Comparison of ENCODE assay signal across 9 cellular contexts in the genomic region with DNA sequence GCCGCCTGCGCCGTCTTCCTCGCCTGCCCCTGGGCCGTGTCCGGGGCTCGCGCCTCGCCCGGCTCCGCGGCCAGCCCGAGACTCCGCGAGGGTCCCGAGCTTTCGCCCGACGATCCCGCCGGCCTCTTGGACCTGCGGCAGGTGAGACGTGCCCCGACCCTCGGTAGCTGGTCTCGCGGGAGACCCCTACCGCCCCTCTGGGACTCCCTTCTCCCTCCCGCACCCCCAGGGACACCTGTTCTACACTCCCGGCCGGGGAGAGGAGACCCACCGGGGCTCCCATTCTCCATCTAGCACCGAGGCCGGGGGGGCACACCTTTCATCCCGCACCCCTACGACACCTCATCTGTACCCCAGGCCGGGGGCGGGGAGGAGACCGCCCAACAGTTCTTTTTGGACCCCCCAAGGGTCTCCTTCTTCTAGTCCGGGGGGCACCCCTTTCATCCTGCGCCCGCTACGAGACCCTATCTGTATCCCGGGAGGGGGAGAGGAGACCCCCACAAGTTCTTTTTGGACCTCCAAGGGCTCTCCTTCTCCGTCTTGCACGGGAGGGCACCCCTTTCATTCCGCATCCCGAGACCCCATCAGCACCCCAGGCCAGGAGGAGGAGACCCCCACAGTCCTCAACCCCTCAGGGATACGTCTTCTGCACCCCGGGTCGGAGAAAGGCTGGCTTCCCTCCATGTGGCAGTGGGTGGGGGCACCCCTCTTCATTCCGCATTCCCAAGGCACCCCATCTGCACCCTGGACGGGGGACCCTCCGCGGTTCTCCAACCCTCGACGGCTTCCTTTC. TPM values are rescaled to one million over a fixed set of nuclear protein-coding genes. Genes with fewer than 3 reads are reported as not detected.
DNase-seq lines count a peak whose midpoint lies in the region; ATAC-seq and TF ChIP-seq lines count a peak whose summit lies in the region.
"Had no signal": no experiment of that assay in that cellular context is flagged by ENCODE, and none has a peak within 500 bp of the region (broad histone marks: within the 10 kb centered on the region; RNA-seq: fewer than 3 reads in every experiment).

No MANE protein-coding gene starts in this region.

- WGBS in esophagus, 2 donors, result 9 to 16% methylated on average over 54 to 57 of the region's 57 CpGs
- 22% methylated on average over 36 of the region's 57 CpGs for WGBS in prostate gland

- H3K27me3 ChIP-seq in PC-9 (ENCODE audit: insufficient read depth, low read depth) (no peaks in the 10 kb centered on the region), esophagus (ENCODE audit: control insufficient read depth in 1 of 2, insufficient read depth in 2 of 2, low read length in 2 of 2) (peaks cover 0 to 4% of the 10 kb centered on the region in 2 donors), prostate gland (replicated peaks; ENCODE audit: insufficient read depth) (no peaks in the 10 kb centered on the region), SJCRH30 (no peaks in the 10 kb centered on the region)

- H3K36me3 ChIP-seq in PC-9 (ENCODE audit: low read depth) (no peaks in the 10 kb centered on the region), esophagus (ENCODE audit: control insufficient read depth in 2 of 2, insufficient read depth in 2 of 2, low read length in 1 of 2) (no peaks in the 10 kb centered on the region), prostate gland (no peaks in the 10 kb centered on the region), SJCRH30 (no peaks in the 10 kb centered on the region)

- H2AFZ ChIP-seq in PC-9, result no peak overlapping the region

- H3K4me3 ChIP-seq in GM12865 (ENCODE audit: low read depth, low read length), result peak overlapping the region; percentile 98
- H3K4me3 ChIP-seq in PC-9, result peak overlapping the region; percentile 90
- peak overlapping the region; percentile 60 to 62 for H3K4me3 ChIP-seq in esophagus (ENCODE audit: low read depth in 1 of 2, low read length in 2 of 2)
- H3K4me3 ChIP-seq in prostate gland, result peak overlapping the region; percentile 40 to 44
- no peak overlapping the region for H3K4me3 ChIP-seq in SJCRH30

- no peaks in the 10 kb centered on the region for H4K20me1 ChIP-seq in PC-9 (ENCODE audit: insufficient read depth)

- H3K9me2 ChIP-seq in PC-9 (ENCODE audit: insufficient read depth), result no peaks in the 10 kb centered on the region

- H3K9me3 ChIP-seq in PC-9 (ENCODE audit: insufficient read depth, low read depth) (no peaks in the 10 kb centered on the region), esophagus (ENCODE audit: control insufficient read depth in 2 of 2, insufficient read depth in 1 of 2, low read depth in 1 of 2, low read length in 1 of 2) (no peaks in the 10 kb centered on the region), prostate gland (no peaks in the 10 kb centered on the region), SJCRH30 (replicated peaks) (no peaks in the 10 kb centered on the region)

- peaks cover 15% of the 10 kb centered on the region for H3K79me2 ChIP-seq in PC-9 (ENCODE audit: low read depth)

- ATAC-seq in HG03457 (IDR thresholded peaks at IDR 0.05; ENCODE audit: unreplicated experiment), result no peak

- no peak overlapping the region for H3K27ac ChIP-seq in PC-9
- H3K27ac ChIP-seq in esophagus (ENCODE audit: low read depth in 2 of 2, low read length in 1 of 2), result no peak overlapping the region
- no peak overlapping the region for H3K27ac ChIP-seq in prostate gland
- H3K27ac ChIP-seq in SJCRH30, result no peak overlapping the region

- peaks cover 5% of the 10 kb centered on the region; the same call in 1 of the 2 replicates for H3K4me1 ChIP-seq in PC-9 (replicated peaks; ENCODE audit: insufficient read depth)
- H3K4me1 ChIP-seq in esophagus (ENCODE audit: control insufficient read depth in 2 of 2, insufficient read depth in 2 of 2, low read length in 1 of 2), result peaks cover 3 to 9% of the 10 kb centered on the region in 2 donors
- peaks cover 9% of the 10 kb centered on the region for H3K4me1 ChIP-seq in prostate gland (replicated peaks)
- H3K4me1 ChIP-seq in SJCRH30, result no peaks in the 10 kb centered on the region

- TF ChIP-seq CTCF in GM12865 (IDR thresholded peaks at IDR 0.05; ENCODE audit: insufficient read depth, low read depth, low read length, missing control alignments), result no peak
- no peak for TF ChIP-seq CTCF in PC-9 (conservative IDR thresholded peaks at IDR 0.05)
- no peak for TF ChIP-seq CTCF in prostate gland (IDR thresholded peaks at IDR 0.05)

- BruUV-seq in PC-9 (replicated peaks; lab: Mats Ljungman, UMichigan), result TSS peak; percentile 72

- intact Hi-C loops in PC-9 (cut with micrococcal nuclease; ENCODE audit: unreplicated experiment), result no loop called here
- intact Hi-C loops in prostate gland (cut with DNase I), result loop anchor here (10.0 kb wide), 1 partner anchor 203 kb away; the partner anchor contains the start of genes GPR108 and TRIP10
- intact Hi-C loops in head of caudate nucleus (cut with DNase I), result loop anchor here (10.0 kb wide), 1 partner anchor 203 kb away; the partner anchor contains the start of genes GPR108 and TRIP10

- no peaks in the 10 kb centered on the region for H3F3A ChIP-seq in PC-9 (ENCODE audit: insufficient read depth, low read depth)

- CTCF ChIA-PET in PC-9 (lab: Charles Lee), result no interaction called here

- DNase-seq in GM12865 (ENCODE audit: low read depth) (peak; percentile 29), PC-9 (no peak), prostate gland (ENCODE audit: low spot score) (no peak), head of caudate nucleus (no peak), medulla oblongata (ENCODE audit: extremely low spot score) (no peak), SJCRH30 (no peak)

- peak overlapping the region; percentile 85 for H3K4me2 ChIP-seq in PC-9

- no peak for TF ChIP-seq POLR2A in prostate gland (IDR thresholded peaks at IDR 0.05)

- POLR2A ChIA-PET in PC-9 (lab: Charles Lee; ENCODE audit: unreplicated experiment), result interaction anchor here (0.7 to 1.3 kb wide), 8 partner anchors 9 to 296 kb away, joined by 3 to 7 read pairs (median 6); partner anchors contain the start of genes GPR108, KHSRP and SLC25A23

RNA-seq across cellular contexts. Expression of gene TNFSF9, which starts 0.5 kb away (rescaled TPM):
- total RNA-seq in PC-9 (2021) (8.4 and 11.2 TPM in 2 replicates), prostate gland (1 to 10 TPM in 1 of 2 donors, not detected in 1; 4.5 TPM)
- polyA plus RNA-seq in esophagus, result 1 to 10 TPM; 4.8 to 8.2 TPM
- total RNA-seq in SJCRH30 (2014; rRNA removed; shearing (Covaris generic)), result not detected in 2 replicates

RNA-seq across cellular contexts. Expression of gene TUBB4A, which starts 29.2 kb away (rescaled TPM):
- not detected in 2 replicates for total RNA-seq in PC-9 (2021)
- under 1 TPM; 0.06 to 0.16 TPM for polyA plus RNA-seq in esophagus
- total RNA-seq in prostate gland, result 100 to 1,000 TPM in 1 of 2 donors, under 1 TPM in 1; 0.23 to 100 TPM
- not detected in 2 replicates for total RNA-seq in SJCRH30 (2014; rRNA removed; shearing (Covaris generic))
- total RNA-seq: glomerular endothelial cell had no signal

RNA-seq across cellular contexts. Expression of gene DENND1C, which starts 49.8 kb away (rescaled TPM):
- total RNA-seq in PC-9 (2021) (not detected in 2 replicates), prostate gland (1 to 10 TPM in 1 of 2 donors, under 1 TPM in 1; 0.91 to 1.4 TPM)
- 1 to 10 TPM; 1.8 to 3.9 TPM for polyA plus RNA-seq in esophagus
- total RNA-seq in SJCRH30 (2014; rRNA removed; shearing (Covaris generic)), result not detected in 2 replicates
- total RNA-seq: glomerular endothelial cell had no signal

RNA-seq across cellular contexts. Expression of gene CD70, which starts 59.6 kb away (rescaled TPM):
- total RNA-seq in PC-9 (2021), result not detected in 2 replicates
- polyA plus RNA-seq in esophagus, result under 1 TPM; 0.20 to 0.26 TPM
- not detected for total RNA-seq in prostate gland
- not detected in 2 replicates for total RNA-seq in SJCRH30 (2014; rRNA removed; shearing (Covaris generic))
